ENCODE assay signal across 1 cellular context in the genomic region with DNA sequence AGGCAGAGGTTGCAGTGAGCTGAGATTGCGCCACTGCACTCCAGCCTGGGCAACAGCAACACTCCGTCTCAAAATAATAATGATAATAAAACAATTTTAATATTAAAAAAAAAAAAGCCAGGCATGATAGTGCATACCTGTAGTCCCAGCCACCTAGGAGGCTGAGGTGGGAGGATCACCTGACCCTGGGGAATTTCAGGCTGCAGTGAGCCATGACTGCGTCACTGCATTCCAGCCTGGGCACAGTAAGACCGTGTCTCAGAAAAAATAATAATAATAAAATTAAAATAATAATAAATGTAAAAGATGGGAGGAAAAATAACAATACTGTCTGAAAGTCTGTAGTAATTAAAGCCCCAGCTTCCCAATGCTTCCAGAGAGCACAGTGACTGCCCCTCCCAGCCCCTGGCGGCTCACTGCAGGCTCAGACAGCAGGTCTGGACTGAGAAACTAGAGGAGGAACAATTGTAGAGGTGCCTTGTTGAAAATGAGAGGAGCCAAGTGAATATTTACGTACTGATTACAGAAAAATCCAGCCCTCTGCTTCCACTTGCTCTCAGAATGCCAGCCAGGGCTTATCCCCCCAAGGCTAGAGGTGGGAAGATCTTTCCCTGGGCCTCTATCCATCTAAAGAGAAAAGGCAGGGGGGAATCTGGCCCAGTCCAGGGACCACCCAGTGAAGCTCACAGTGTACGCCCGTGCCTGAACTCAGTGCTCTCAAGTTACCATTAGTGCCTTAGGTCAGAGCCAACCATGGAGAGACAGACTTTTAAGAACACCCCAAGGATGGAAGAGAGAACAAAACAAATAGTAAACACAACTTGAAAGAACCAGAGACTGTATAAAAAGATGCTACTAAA.
TF ChIP-seq lines count a peak whose summit lies in the region.

No MANE protein-coding gene starts in this region.

TF ChIP-seq in HepG2, 621 proteins besides CTCF, POLR2A, EP300 and RAD21 (continued from another document):
- TF ChIP-seq, protein P1, sequence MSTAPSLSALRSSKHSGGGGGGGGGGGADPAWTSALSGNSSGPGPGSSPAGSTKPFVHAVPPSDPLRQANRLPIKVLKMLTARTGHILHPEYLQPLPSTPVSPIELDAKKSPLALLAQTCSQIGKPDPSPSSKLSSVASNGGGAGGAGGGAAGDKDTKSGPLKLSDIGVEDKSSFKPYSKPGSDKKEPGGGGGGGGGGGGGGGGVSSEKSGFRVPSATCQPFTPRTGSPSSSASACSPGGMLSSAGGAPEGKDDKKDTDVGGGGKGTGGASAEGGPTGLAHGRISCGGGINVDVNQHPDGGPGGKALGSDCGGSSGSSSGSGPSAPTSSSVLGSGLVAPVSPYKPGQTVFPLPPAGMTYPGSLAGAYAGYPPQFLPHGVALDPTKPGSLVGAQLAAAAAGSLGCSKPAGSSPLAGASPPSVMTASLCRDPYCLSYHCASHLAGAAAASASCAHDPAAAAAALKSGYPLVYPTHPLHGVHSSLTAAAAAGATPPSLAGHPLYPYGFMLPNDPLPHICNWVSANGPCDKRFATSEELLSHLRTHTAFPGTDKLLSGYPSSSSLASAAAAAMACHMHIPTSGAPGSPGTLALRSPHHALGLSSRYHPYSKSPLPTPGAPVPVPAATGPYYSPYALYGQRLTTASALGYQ (CRISPR knock-in tag; IDR thresholded peaks at IDR 0.05): no peak
- TF ChIP-seq ZNF788 (CRISPR knock-in tag; IDR thresholded peaks at IDR 0.05; ENCODE audit: borderline replicate concordance) (no peak), NPAS2 (CRISPR knock-in tag; IDR thresholded peaks at IDR 0.05; ENCODE audit: borderline replicate concordance) (no peak), SKI (IDR thresholded peaks at IDR 0.05; ENCODE audit: partially characterized antibody) (no peak)
- TF ChIP-seq, protein P2, sequence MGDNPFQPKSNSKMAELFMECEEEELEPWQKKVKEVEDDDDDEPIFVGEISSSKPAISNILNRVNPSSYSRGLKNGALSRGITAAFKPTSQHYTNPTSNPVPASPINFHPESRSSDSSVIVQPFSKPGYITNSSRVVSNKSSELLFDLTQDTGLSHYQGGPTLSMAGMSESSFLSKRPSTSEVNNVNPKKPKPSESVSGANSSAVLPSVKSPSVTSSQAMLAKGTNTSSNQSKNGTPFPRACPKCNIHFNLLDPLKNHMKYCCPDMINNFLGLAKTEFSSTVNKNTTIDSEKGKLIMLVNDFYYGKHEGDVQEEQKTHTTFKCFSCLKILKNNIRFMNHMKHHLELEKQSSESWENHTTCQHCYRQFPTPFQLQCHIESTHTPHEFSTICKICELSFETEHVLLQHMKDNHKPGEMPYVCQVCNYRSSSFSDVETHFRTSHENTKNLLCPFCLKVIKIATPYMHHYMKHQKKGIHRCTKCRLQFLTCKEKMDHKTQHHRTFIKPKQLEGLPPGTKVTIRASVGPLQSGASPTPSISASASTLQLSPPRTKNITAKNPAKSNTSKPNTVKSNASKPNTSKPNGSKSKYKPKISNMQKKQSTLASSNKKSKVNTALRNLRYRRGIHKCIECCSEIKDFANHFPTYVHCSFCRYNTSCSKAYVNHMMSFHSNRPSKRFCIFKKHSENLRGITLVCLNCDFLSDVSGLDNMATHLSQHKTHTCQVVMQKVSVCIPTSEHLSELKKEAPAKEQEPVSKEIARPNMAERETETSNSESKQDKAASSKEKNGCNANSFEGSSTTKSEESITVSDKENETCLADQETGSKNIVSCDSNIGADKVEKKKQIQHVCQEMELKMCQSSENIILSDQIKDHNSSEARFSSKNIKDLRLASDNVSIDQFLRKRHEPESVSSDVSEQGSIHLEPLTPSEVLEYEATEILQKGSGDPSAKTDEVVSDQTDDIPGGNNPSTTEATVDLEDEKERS (CRISPR knock-in tag; IDR thresholded peaks at IDR 0.05): no peak
